ENCODE assay signal across 8 cellular contexts in genomic region chr3:50652709-50653108, GRCh38. TPM values are rescaled to one million over a fixed set of nuclear protein-coding genes. Genes with fewer than 3 reads are reported as not detected.
A peak's percentile ranks its signal among the peaks of the same experiment; 100 is the strongest.
DNase-seq lines count a peak whose midpoint lies in the region; ATAC-seq and TF ChIP-seq lines count a peak whose summit lies in the region.

No MANE protein-coding gene starts in this region.

- peaks cover 4% of the 10 kb centered on the region for H3K4me1 Mint-ChIP-seq in osteocyte (ENCODE audit: unreplicated experiment)

- H3K36me3 Mint-ChIP-seq in osteocyte (ENCODE audit: unreplicated experiment), result no peaks in the 10 kb centered on the region

- no peaks in the 10 kb centered on the region for H3K9me3 Mint-ChIP-seq in osteocyte (ENCODE audit: unreplicated experiment)

- H3K27me3 Mint-ChIP-seq in osteocyte (ENCODE audit: unreplicated experiment), result no peaks in the 10 kb centered on the region

- H3K27ac Mint-ChIP-seq in osteocyte (ENCODE audit: unreplicated experiment), result no peak overlapping the region

- H3K4me3 Mint-ChIP-seq in osteocyte (ENCODE audit: unreplicated experiment), result no peak overlapping the region

- TF ChIP-seq CTCF in osteocyte (IDR thresholded peaks at IDR 0.05), result peak; percentile 37

- DNase-seq in CD1c-positive myeloid dendritic cell (ENCODE audit: extremely low spot score) (peak; percentile 43), HUDEP-2 (lab: John Stamatoyannopoulos, UW; ENCODE audit: unreplicated experiment in 76 of 76) (peak in 51 of 76 experiments; percentile 4 to 61 (median 31)), osteocyte (ENCODE audit: extremely low spot score, unreplicated experiment) (no peak), hippocampal formation (lab: John Stamatoyannopoulos, UW) (no peak), NCI-H2081 (lab: John Stamatoyannopoulos, UW) (no peak)
- peak; percentile 70 for DNase-seq in activated CD4-positive, alpha-beta T cell treated with anti-CD3 and anti-CD28 coated beads for 48 hours
- DNase-seq in effector CD8-positive, alpha-beta T cell (lab: John Stamatoyannopoulos, UW), result peak; percentile 32

- no peak for ATAC-seq in GM21825 (IDR thresholded peaks at IDR 0.05; ENCODE audit: unreplicated experiment)

RNA-seq across cellular contexts. Expression of gene DOCK3, which starts 22.0 kb away (rescaled TPM):
- total RNA-seq in osteocyte, result 0.24 and 0.34 TPM in 2 replicates

RNA-seq across cellular contexts. Expression of gene MAPKAPK3, which starts 35.8 kb away (rescaled TPM):
- total RNA-seq in osteocyte, result 24.8 and 31.9 TPM in 2 replicates

RNA-seq across cellular contexts. Expression of gene CISH, which starts 41.1 kb away (rescaled TPM):
- 1.7 and 2.4 TPM in 2 replicates for total RNA-seq in osteocyte

Comparison
In these comparisons a context has a peak if more than half of its experiments do, and no peak if none do; other contexts are left out.
1. DNase-seq: peak in CD1c-positive myeloid dendritic cell (single experiment), HUDEP-2 (51 of 76), activated CD4-positive, alpha-beta T cell treated with anti-CD3 and anti-CD28 coated beads for 48 hours (single experiment) and effector CD8-positive, alpha-beta T cell (single experiment); none in osteocyte (single experiment), hippocampal formation (0 of 2) and NCI-H2081 (0 of 2).